ENCODE assay signal across 28 cellular contexts in genomic region chr4:108922191-108922590, GRCh38.
DNase-seq lines count a peak whose midpoint lies in the region; FAIRE-seq and TF ChIP-seq lines count a peak whose summit lies in the region.
"Had no signal": no experiment of that assay in that cellular context is flagged by ENCODE, and none has a peak within 500 bp of the region (broad histone marks: within the 10 kb centered on the region; RNA-seq: fewer than 3 reads in every experiment).

No MANE protein-coding gene starts in this region.

- peaks cover 16% of the 10 kb centered on the region for H3K4me1 Mint-ChIP-seq in mesothelial cell of epicardium
- H3K4me1 Mint-ChIP-seq: CD4-positive, alpha-beta memory T cell; CD8-positive, alpha-beta memory T cell had no signal

- H3K9me3 Mint-ChIP-seq in mesothelial cell of epicardium: no peaks in the 10 kb centered on the region
- H3K9me3 Mint-ChIP-seq: CD4-positive, alpha-beta memory T cell; CD4-positive, CD25-positive, alpha-beta regulatory T cell had no signal

- DNase-seq in COLO829 (ENCODE audit: low spot score) (peak; percentile 74), SK-MEL-5 (ENCODE audit: low read depth, low spot score) (peak; percentile 63), smooth muscle cell (lab: John Stamatoyannopoulos, UW; ENCODE audit: unreplicated experiment) (no peak), COLO668 (lab: John Stamatoyannopoulos, UW; ENCODE audit: unreplicated experiment) (no peak), putamen (ENCODE audit: low spot score) (no peak), mesothelial cell of epicardium (ENCODE audit: low spot score in 2 of 2, unreplicated experiment in 2 of 2) (no peak)
- DNase-seq: 8988T; ACHN; BE2C; C1 segment of cervical spinal cord; CD4-positive, alpha-beta memory T cell; CD4-positive, CD25-positive, alpha-beta regulatory T cell; CD8-positive, alpha-beta memory T cell; COR-L47; DMS 273 treated with DMSO at 0.1 percent for 48 hours; DMS153; DMS53; DMS79; DND-41; EL; GDM1 had no signal

- no peaks in the 10 kb centered on the region for H3K36me3 ChIP-seq in smooth muscle cell (ENCODE audit: low read depth)
- H3K36me3 ChIP-seq: BE2C, BLaER1 had no signal

- H3K27me3 ChIP-seq in smooth muscle cell (ENCODE audit: low read depth): no peaks in the 10 kb centered on the region
- H3K27me3 ChIP-seq: BE2C, BLaER1 had no signal

- H3K79me2 ChIP-seq in smooth muscle cell (ENCODE audit: low read depth): no peaks in the 10 kb centered on the region

- peak; percentile 17 for FAIRE-seq in islet of Langerhans (lab: Jason Lieb, UNC)
- FAIRE-seq: A204.1, GM12878, GM12892, GM18507 had no signal

- TF ChIP-seq CTCF in smooth muscle cell (IDR thresholded peaks at IDR 0.05; ENCODE audit: borderline replicate concordance, insufficient read depth, poor library complexity, severe bottlenecking) (no peak), mesothelial cell of epicardium (IDR thresholded peaks at IDR 0.05; ENCODE audit: unreplicated experiment) (no peak)

- WGBS in smooth muscle cell (ENCODE audit: low lambda C conversion rate): 95% methylated on average over 5 of the region's 5 CpGs

- H3F3A ChIP-seq in smooth muscle cell (ENCODE audit: low read depth): peaks cover 4% of the 10 kb centered on the region

- peaks cover 6% of the 10 kb centered on the region for H3K4me1 ChIP-seq in smooth muscle cell (ENCODE audit: low read depth)
- H3K4me1 ChIP-seq: BE2C had no signal

- H3K4me3 ChIP-seq in smooth muscle cell: no peak overlapping the region
- H3K4me3 ChIP-seq: BLaER1, GM12878 had no signal

- H3K36me3 Mint-ChIP-seq in mesothelial cell of epicardium: no peaks in the 10 kb centered on the region
- H3K36me3 Mint-ChIP-seq: CD14-positive monocyte; CD4-positive, alpha-beta memory T cell; CD4-positive, CD25-positive, alpha-beta regulatory T cell; CD8-positive, alpha-beta memory T cell had no signal

- in situ Hi-C loops in SK-MEL-5 (cut with HindIII; ENCODE audit: low pct_unique_long_range_greater_than_20kb, low sequenced_read_pairs): no loop called here

- H3K27ac Mint-ChIP-seq in mesothelial cell of epicardium: no peak overlapping the region
- H3K27ac Mint-ChIP-seq: CD14-positive monocyte; CD4-positive, alpha-beta memory T cell; CD4-positive, CD25-positive, alpha-beta regulatory T cell; CD8-positive, alpha-beta memory T cell had no signal

- H3K4me3 Mint-ChIP-seq in mesothelial cell of epicardium: no peak overlapping the region
- H3K4me3 Mint-ChIP-seq: CD14-positive monocyte; CD4-positive, alpha-beta memory T cell; CD4-positive, CD25-positive, alpha-beta regulatory T cell; CD8-positive, alpha-beta memory T cell had no signal

- no peak overlapping the region for H3K4me2 ChIP-seq in smooth muscle cell
- H3K4me2 ChIP-seq: BLaER1 had no signal

- peak overlapping the region; percentile 17 for H2AFZ ChIP-seq in smooth muscle cell (ENCODE audit: low read depth)

- H3K27me3 Mint-ChIP-seq in mesothelial cell of epicardium (ENCODE audit: low read depth): no peaks in the 10 kb centered on the region
- H3K27me3 Mint-ChIP-seq: CD8-positive, alpha-beta memory T cell had no signal

- H3K9me3 ChIP-seq in smooth muscle cell (replicated peaks; ENCODE audit: low read depth): no peaks in the 10 kb centered on the region
- H3K9me3 ChIP-seq: BE2C, BLaER1 had no signal

- H3K9ac ChIP-seq in smooth muscle cell (ENCODE audit: low read depth): no peak overlapping the region
- H3K9ac ChIP-seq: BLaER1 had no signal

- no peaks in the 10 kb centered on the region for H4K20me1 ChIP-seq in smooth muscle cell (ENCODE audit: low read depth)
- H4K20me1 ChIP-seq: BLaER1 had no signal

- H3K27ac ChIP-seq in smooth muscle cell (ENCODE audit: low read depth): no peak overlapping the region
- H3K27ac ChIP-seq: BLaER1 had no signal

Comparison
In these comparisons a context has a peak if more than half of its experiments do, and no peak if none do; other contexts are left out.
1. DNase-seq: peak in COLO829 (single experiment) and SK-MEL-5 (single experiment); none in smooth muscle cell (single experiment), COLO668 (single experiment), putamen (single experiment) and mesothelial cell of epicardium (0 of 2).